Comparison of ENCODE assay signal across 24 cellular contexts in genomic region chr19:21127898-21128297, GRCh38.
"Had no signal": no experiment of that assay in that cellular context is flagged by ENCODE, and none has a peak within 500 bp of the region (broad histone marks: within the 10 kb centered on the region; RNA-seq: fewer than 3 reads in every experiment).

No MANE protein-coding gene starts in this region.

- H3K4me3 ChIP-seq: breast epithelium, Peyer's patch, SJSA1 had no signal

- H3K36me3 ChIP-seq: breast epithelium, Peyer's patch, SJSA1 had no signal

- H3K4me1 ChIP-seq: breast epithelium, Peyer's patch, SJSA1 had no signal

- H3K27me3 Mint-ChIP-seq: activated CD4-positive, alpha-beta memory T cell treated with anti-CD3 and anti-CD28 coated beads for 36 hours had no signal

- H3K27me3 ChIP-seq: breast epithelium, Peyer's patch, SJSA1 had no signal

- H3K9me3 ChIP-seq: breast epithelium, Peyer's patch had no signal

- H3K4me3 Mint-ChIP-seq: activated CD4-positive, alpha-beta memory T cell treated with anti-CD3 and anti-CD28 coated beads for 36 hours; activated T-cell treated with anti-CD3 and anti-CD28 coated beads, Interleukin-2, amount 50 U/mL, for 4 hours; T-helper 1 cell treated with Interleukin-12 subunit alpha and Interleukin-12 subunit beta and Interleukin-4 antibody, amounts not matched to agents 30 μg/mL and 1 μg/mL, for 36 hours; WTC11 had no signal

- H3K27ac ChIP-seq: breast epithelium, Peyer's patch, SJSA1 had no signal

- DNase-seq: activated CD4-positive, alpha-beta memory T cell treated with anti-CD3 and anti-CD28 coated beads for 36 hours; activated CD4-positive, alpha-beta T cell treated with anti-CD3 and anti-CD28 coated beads for 48 hours; activated CD4-positive, CD25-positive, alpha-beta regulatory T cell treated with anti-CD3 and anti-CD28 coated beads, Interleukin-2, amount 50 U/mL, for 72 hours; activated CD8-positive, alpha-beta memory T cell treated with anti-CD3 and anti-CD28 coated beads for 24 hours; activated effector memory CD4-positive, alpha-beta T cell treated with anti-CD3 and anti-CD28 coated beads, Interleukin-2, amount 50 U/mL, for 16 hours; activated naive CD4-positive, alpha-beta T cell treated with Interleukin-2 at 50 U/mL for 16 hours; activated T-cell treated with anti-CD3 and anti-CD28 coated beads, Interleukin-2, amount 50 U/mL, for 4 hours; anterior cingulate cortex; central memory CD4-positive, alpha-beta T cell; Karpas-422; MM.1S; NCI-H1105; NCI-H1436; NCI-H1694 treated with DMSO at 0.1 percent for 48 hours; NCI-H2081; NCI-H446; NCI-H524; Peyer's patch; SHP77 had no signal

- H3K27ac Mint-ChIP-seq: activated CD4-positive, alpha-beta memory T cell treated with anti-CD3 and anti-CD28 coated beads for 36 hours; activated naive CD4-positive, alpha-beta T cell treated with anti-CD3 and anti-CD28 coated beads, Interleukin-2, amount 50 U/mL, for 72 hours; T-helper 1 cell treated with Interleukin-12 subunit alpha and Interleukin-12 subunit beta and Interleukin-4 antibody, amounts not matched to agents 30 μg/mL and 1 μg/mL, for 36 hours; WTC11 had no signal
